ENCODE assay signal across 9 cellular contexts in the genomic region with DNA sequence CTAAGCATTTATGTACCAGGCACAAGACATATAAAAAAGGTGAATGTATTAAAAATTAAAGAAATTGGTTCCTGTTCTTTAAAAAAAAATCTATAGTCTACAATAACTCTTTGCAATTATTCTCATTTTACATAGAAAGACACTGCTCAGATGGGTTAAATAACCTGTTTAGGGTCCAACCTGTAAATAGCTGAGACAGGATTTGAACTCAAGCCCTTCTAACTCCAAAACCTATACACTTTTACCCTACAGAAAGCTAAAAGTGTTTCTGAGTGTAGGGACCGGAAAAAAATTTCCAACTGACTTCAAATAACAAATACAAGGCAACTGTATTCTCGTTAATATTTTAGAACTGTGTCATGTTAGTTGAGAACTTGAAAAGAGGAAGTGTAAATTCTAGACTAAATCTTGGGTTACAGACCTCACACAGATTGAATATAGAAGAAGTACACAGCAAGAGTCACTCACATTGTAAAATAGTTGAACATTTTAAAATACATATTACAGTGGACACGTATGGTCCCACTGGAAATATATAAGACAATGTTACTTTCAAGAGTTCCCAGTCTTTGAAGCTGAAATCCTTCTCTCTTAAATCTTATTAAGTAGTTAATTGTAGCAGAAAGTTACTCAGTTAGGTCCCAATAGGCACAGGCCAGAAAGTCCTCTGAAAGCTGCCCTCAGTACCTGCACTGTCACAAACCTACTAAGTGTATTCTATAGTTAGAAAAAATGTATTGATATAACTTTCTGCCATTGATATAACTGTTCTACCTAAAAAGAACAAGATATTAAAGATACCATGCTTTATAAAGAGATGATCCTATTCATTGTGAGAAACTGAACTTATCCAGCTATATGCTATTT. TPM values are rescaled to one million over a fixed set of nuclear protein-coding genes. Genes with fewer than 3 reads are reported as not detected.
DNase-seq lines count a peak whose midpoint lies in the region; ATAC-seq and TF ChIP-seq lines count a peak whose summit lies in the region.
"Had no signal": no experiment of that assay in that cellular context is flagged by ENCODE, and none has a peak within 500 bp of the region (broad histone marks: within the 10 kb centered on the region; RNA-seq: fewer than 3 reads in every experiment).

No MANE protein-coding gene starts in this region.

- H3K9me3 Mint-ChIP-seq in naive thymus-derived CD4-positive, alpha-beta T cell = no peaks in the 10 kb centered on the region
- no peaks in the 10 kb centered on the region for H3K9me3 Mint-ChIP-seq in endodermal cell
- H3K9me3 Mint-ChIP-seq: activated naive CD8-positive, alpha-beta T cell treated with anti-CD3 and anti-CD28 coated beads, Interleukin-2, amount 50 U/mL, for 24 hours had no signal

- H3K27ac Mint-ChIP-seq in naive thymus-derived CD4-positive, alpha-beta T cell = peak overlapping the region in 8 of 9 donors; percentile 66 to 94 (median 86)
- no peak overlapping the region for H3K27ac Mint-ChIP-seq in endodermal cell
- H3K27ac Mint-ChIP-seq: activated naive CD8-positive, alpha-beta T cell treated with anti-CD3 and anti-CD28 coated beads, Interleukin-2, amount 50 U/mL, for 24 hours had no signal

- H3K36me3 ChIP-seq in naive thymus-derived CD4-positive, alpha-beta T cell (ENCODE audit: control insufficient read depth in 2 of 3, insufficient read depth in 3 of 3, low read length in 3 of 3) = no peaks in the 10 kb centered on the region
- H3K36me3 ChIP-seq in endodermal cell (ENCODE audit: control insufficient read depth, insufficient read depth, low read length) = no peaks in the 10 kb centered on the region

- H3K4me1 Mint-ChIP-seq in naive thymus-derived CD4-positive, alpha-beta T cell = peaks cover 27 to 87% (median 74%) of the 10 kb centered on the region in 7 donors
- H3K4me1 Mint-ChIP-seq in endodermal cell = peaks cover 12% of the 10 kb centered on the region

- TF ChIP-seq CTCF in endodermal cell (conservative IDR thresholded peaks at IDR 0.05) = no peak

- intact Hi-C loops in naive thymus-derived CD4-positive, alpha-beta T cell (cut with micrococcal nuclease) = loop anchor here in 1 of 2 donors (5.0 kb wide), 1 partner anchor 1870 kb away; no protein-coding TSS in a partner anchor

- ATAC-seq in GM19025 (IDR thresholded peaks at IDR 0.05; ENCODE audit: low read depth, unreplicated experiment) = peak; percentile 85
- peak; percentile 74 for ATAC-seq in HG02798 (IDR thresholded peaks at IDR 0.05; ENCODE audit: poor library complexity, unreplicated experiment)
- peak; percentile 19 for ATAC-seq in naive thymus-derived CD4-positive, alpha-beta T cell
- ATAC-seq: activated naive CD8-positive, alpha-beta T cell treated with anti-CD3 and anti-CD28 coated beads, Interleukin-2, amount 50 U/mL, for 24 hours had no signal

- DNase-seq in Kasumi-1 (lab: John Stamatoyannopoulos, UW) (peak; percentile 70 to 86), NCI-H1436 treated with DMSO at 0.1 percent for 48 hours (lab: John Stamatoyannopoulos, UW) (no peak), DMS53 treated with DMSO at 0.1 percent for 48 hours (lab: John Stamatoyannopoulos, UW; ENCODE audit: unreplicated experiment) (no peak), endodermal cell (no peak), NCI-H345 (lab: John Stamatoyannopoulos, UW) (no peak)
- no peak for DNase-seq in naive thymus-derived CD4-positive, alpha-beta T cell
- DNase-seq: activated naive CD8-positive, alpha-beta T cell treated with anti-CD3 and anti-CD28 coated beads, Interleukin-2, amount 50 U/mL, for 24 hours had no signal

- WGBS in endodermal cell (ENCODE audit: insufficient coverage in 1 of 2, insufficient read length in 1 of 2), 2 experiments = 80% methylated on average over 3 of the region's 3 CpGs; no CpG with 5 or more reads in 1 of the 2 experiments

- no peak overlapping the region for H3K9ac ChIP-seq in endodermal cell (ENCODE audit: extremely low read depth, low read length, poor library complexity, severe bottlenecking)

- H3K27me3 ChIP-seq in naive thymus-derived CD4-positive, alpha-beta T cell (ENCODE audit: control insufficient read depth in 2 of 2, insufficient read depth in 2 of 2, low read length in 2 of 2) = no peaks in the 10 kb centered on the region
- no peaks in the 10 kb centered on the region for H3K27me3 ChIP-seq in endodermal cell (ENCODE audit: control insufficient read depth, insufficient read depth, low read length, poor library complexity, severe bottlenecking)

- POLR2A ChIA-PET in naive thymus-derived CD4-positive, alpha-beta T cell (lab: Charles Lee) = interaction anchor here (0.5 to 0.6 kb wide), 2 partner anchors 8 to 30 kb away, joined by 3 to 4 read pairs; no protein-coding TSS in a partner anchor

- CTCF ChIA-PET in naive thymus-derived CD4-positive, alpha-beta T cell (lab: Charles Lee) = interaction anchor here (1.3 kb wide), 1 partner anchor 58 kb away, joined by 4 read pairs; no protein-coding TSS in a partner anchor

- H3K27ac ChIP-seq in naive thymus-derived CD4-positive, alpha-beta T cell (ENCODE audit: low read depth, low read length) = no peak overlapping the region
- H3K27ac ChIP-seq in endodermal cell (ENCODE audit: low read depth, low read length) = no peak overlapping the region

- H3K36me3 Mint-ChIP-seq in naive thymus-derived CD4-positive, alpha-beta T cell = peaks cover 0 to 21% (median 7%) of the 10 kb centered on the region in 5 donors
- H3K36me3 Mint-ChIP-seq in endodermal cell (ENCODE audit: low read depth) = no peaks in the 10 kb centered on the region

- no peaks in the 10 kb centered on the region for H3K9me3 ChIP-seq in naive thymus-derived CD4-positive, alpha-beta T cell (ENCODE audit: control insufficient read depth in 2 of 3, low read length in 3 of 3)
- no peaks in the 10 kb centered on the region for H3K9me3 ChIP-seq in endodermal cell (ENCODE audit: control insufficient read depth, low read length)

- H3K4me3 Mint-ChIP-seq in naive thymus-derived CD4-positive, alpha-beta T cell = no peak overlapping the region
- no peak overlapping the region for H3K4me3 Mint-ChIP-seq in endodermal cell
- H3K4me3 Mint-ChIP-seq: activated naive CD8-positive, alpha-beta T cell treated with anti-CD3 and anti-CD28 coated beads, Interleukin-2, amount 50 U/mL, for 24 hours had no signal

- peaks cover 26 to 36% of the 10 kb centered on the region in 2 donors for H3K4me1 ChIP-seq in naive thymus-derived CD4-positive, alpha-beta T cell (ENCODE audit: control insufficient read depth in 2 of 2, insufficient read depth in 2 of 2, low read length in 2 of 2)
- no peaks in the 10 kb centered on the region for H3K4me1 ChIP-seq in endodermal cell (ENCODE audit: control insufficient read depth, insufficient read depth, low read length)

- no peak overlapping the region for H3K4me3 ChIP-seq in naive thymus-derived CD4-positive, alpha-beta T cell (ENCODE audit: low read length)
- no peak overlapping the region for H3K4me3 ChIP-seq in endodermal cell (ENCODE audit: low read length)

- H3K27me3 Mint-ChIP-seq in naive thymus-derived CD4-positive, alpha-beta T cell = no peaks in the 10 kb centered on the region
- H3K27me3 Mint-ChIP-seq in endodermal cell (ENCODE audit: insufficient read depth) = no peaks in the 10 kb centered on the region
- H3K27me3 Mint-ChIP-seq: activated naive CD8-positive, alpha-beta T cell treated with anti-CD3 and anti-CD28 coated beads, Interleukin-2, amount 50 U/mL, for 24 hours had no signal

RNA-seq across cellular contexts. Expression of gene EDEM3, which starts 7.3 kb away (rescaled TPM):
- total RNA-seq in naive thymus-derived CD4-positive, alpha-beta T cell = 10 to 100 TPM; 21.0 to 55.9 (median 33.9) TPM
- 10 to 100 TPM in 1 of 2 donors, 1 to 10 TPM in 1; 9.3 to 12.4 TPM for polyA plus RNA-seq in naive thymus-derived CD4-positive, alpha-beta T cell
- 10 to 100 TPM; 17.0 to 22.0 TPM for total RNA-seq in endodermal cell
- polyA plus RNA-seq in endodermal cell (2013, experiment 1 of 2) = 13.1 TPM
- polyA plus RNA-seq in endodermal cell (2013, experiment 2 of 2) = 12.6 TPM

Comparison
In these comparisons a context has a peak if more than half of its experiments do, and no peak if none do; other contexts are left out.
1. ATAC-seq: peak in every context shown above with its lines; median percentile 85 in GM19025; 74 in HG02798; 19 in naive thymus-derived CD4-positive, alpha-beta T cell.
2. DNase-seq: peak in Kasumi-1 (2 of 2); none in naive thymus-derived CD4-positive, alpha-beta T cell (0 of 9), NCI-H1436 treated with DMSO at 0.1 percent for 48 hours (single experiment), DMS53 treated with DMSO at 0.1 percent for 48 hours (single experiment), endodermal cell (single experiment) and NCI-H345 (single experiment).